ENCODE assay signal across 1 cellular context in genomic region chr5:1371602-1372342, GRCh38.
TF ChIP-seq lines count a peak whose summit lies in the region.

No MANE protein-coding gene starts in this region.

TF ChIP-seq in GM23338, 12 proteins besides CTCF, POLR2A, EP300 and RAD21:
- TF ChIP-seq ETS1 (IDR thresholded peaks at IDR 0.05) (no peak), REST (IDR thresholded peaks at IDR 0.05; ENCODE audit: unreplicated experiment) (no peak), ZNF114 (CRISPR knock-in tag; IDR thresholded peaks at IDR 0.05) (no peak), ZNF331 (CRISPR knock-in tag; IDR thresholded peaks at IDR 0.05; ENCODE audit: low read depth) (no peak), EZH2phosphoT487 (IDR thresholded peaks at IDR 0.05; ENCODE audit: unreplicated experiment) (no peak), EZH2 (IDR thresholded peaks at IDR 0.05; ENCODE audit: low read depth, unreplicated experiment) (no peak), ZNF462 (CRISPR knock-in tag; IDR thresholded peaks at IDR 0.05) (no peak), STAT1 (IDR thresholded peaks at IDR 0.05; ENCODE audit: unreplicated experiment) (no peak), POLR2AphosphoS5 (IDR thresholded peaks at IDR 0.05; ENCODE audit: low read depth) (no peak), JUNB (IDR thresholded peaks at IDR 0.05; ENCODE audit: unreplicated experiment) (no peak), NANOG (IDR thresholded peaks at IDR 0.05; ENCODE audit: borderline replicate concordance) (no peak), CREB1 (CRISPR knock-in tag; IDR thresholded peaks at IDR 0.05; ENCODE audit: low read depth) (no peak)
